ENCODE assay signal across 12 cellular contexts in the genomic region with DNA sequence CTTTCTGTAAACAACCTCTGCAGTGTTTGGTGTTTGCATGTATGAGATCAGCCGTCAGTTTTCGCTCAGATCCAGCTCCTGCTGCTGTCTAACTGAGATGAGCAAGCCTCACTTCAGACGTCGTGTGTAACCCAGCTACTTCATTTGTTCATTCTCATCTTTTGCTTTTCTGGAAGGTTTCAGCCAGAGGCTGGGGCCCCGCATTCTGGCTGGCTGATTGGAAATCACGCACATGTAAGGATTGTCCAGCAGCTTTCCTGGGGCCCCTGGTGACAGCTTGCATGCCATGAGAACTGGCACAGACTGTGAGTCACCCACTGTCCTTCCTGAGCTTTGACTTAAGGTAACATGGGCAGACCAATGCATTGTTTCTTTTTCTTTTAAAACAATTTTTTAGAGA. TPM values are rescaled to one million over a fixed set of nuclear protein-coding genes. Genes with fewer than 3 reads are reported as not detected.
DNase-seq lines count a peak whose midpoint lies in the region; ATAC-seq and TF ChIP-seq lines count a peak whose summit lies in the region.
"Had no signal": no experiment of that assay in that cellular context is flagged by ENCODE, and none has a peak within 500 bp of the region (broad histone marks: within the 10 kb centered on the region; RNA-seq: fewer than 3 reads in every experiment).

No MANE protein-coding gene starts in this region.

- no peaks in the 10 kb centered on the region for H4K20me1 ChIP-seq in OCI-LY7 (ENCODE audit: insufficient read depth, low read length)

- intact Hi-C loops in thyroid gland (cut with DNase I): no loop called here
- intact Hi-C loops in OCI-LY7 (cut with micrococcal nuclease; ENCODE audit: unreplicated experiment): no loop called here

- DNase-seq in activated naive CD4-positive, alpha-beta T cell treated with anti-CD3 and anti-CD28 coated beads, Interleukin-2, amount 10 ng/mL, durations not matched to agents 7 days and 5 days: no peak
- no peak for DNase-seq in activated naive CD4-positive, alpha-beta T cell treated with Interleukin-2 at 50 U/mL for 16 hours
- no peak for DNase-seq in activated T-cell treated with anti-CD3 and anti-CD28 coated beads, Interleukin-2, amount 50 U/mL, for 4 hours
- peak; percentile 62 for DNase-seq in kidney tubule cell (ENCODE audit: low spot score)
- no peak for DNase-seq in thyroid gland
- DNase-seq in stimulated activated CD8-positive, alpha-beta memory T cell treated with anti-CD3 and anti-CD28 coated beads, Interleukin-4, amount 100 ng/mL, for 48 hours: no peak
- DNase-seq in OCI-LY7 (ENCODE audit: low spot score): no peak
- DNase-seq: brain microvascular endothelial cell, EL, NCI-H2171 treated with DMSO at 0.1 percent for 48 hours had no signal

- peaks cover 65% of the 10 kb centered on the region for H3K4me1 Mint-ChIP-seq in activated naive CD4-positive, alpha-beta T cell treated with anti-CD3 and anti-CD28 coated beads, Interleukin-2, amount 10 ng/mL, durations not matched to agents 7 days and 5 days
- peaks cover 53% of the 10 kb centered on the region for H3K4me1 Mint-ChIP-seq in activated T-cell treated with anti-CD3 and anti-CD28 coated beads, Interleukin-2, amount 50 U/mL, for 4 hours (ENCODE audit: low read depth)

- H3K4me3 ChIP-seq in thyroid gland (replicated peaks in 1 of 3): no peak overlapping the region
- H3K4me3 ChIP-seq in OCI-LY7 (ENCODE audit: low read depth, low read length, poor library complexity, severe bottlenecking): no peak overlapping the region

- H3K36me3 ChIP-seq in thyroid gland: no peaks in the 10 kb centered on the region
- no peaks in the 10 kb centered on the region for H3K36me3 ChIP-seq in OCI-LY7 (ENCODE audit: insufficient read depth, low read length)
- H3K36me3 ChIP-seq: brain microvascular endothelial cell had no signal

- no peaks in the 10 kb centered on the region for H3K9me2 ChIP-seq in OCI-LY7 (ENCODE audit: insufficient read depth, low read length)

- no peaks in the 10 kb centered on the region for H3K9me3 Mint-ChIP-seq in activated naive CD4-positive, alpha-beta T cell treated with anti-CD3 and anti-CD28 coated beads, Interleukin-2, amount 10 ng/mL, durations not matched to agents 7 days and 5 days
- no peaks in the 10 kb centered on the region for H3K9me3 Mint-ChIP-seq in activated T-cell treated with anti-CD3 and anti-CD28 coated beads, Interleukin-2, amount 50 U/mL, for 4 hours

- H3K36me3 Mint-ChIP-seq in activated naive CD4-positive, alpha-beta T cell treated with anti-CD3 and anti-CD28 coated beads, Interleukin-2, amount 10 ng/mL, durations not matched to agents 7 days and 5 days: peaks cover 2% of the 10 kb centered on the region
- H3K36me3 Mint-ChIP-seq in activated T-cell treated with anti-CD3 and anti-CD28 coated beads, Interleukin-2, amount 50 U/mL, for 4 hours (ENCODE audit: insufficient read depth): peaks cover 2% of the 10 kb centered on the region

- peak overlapping the region in 2 of 3 donors; percentile 68 to 82 for H3K27ac ChIP-seq in thyroid gland
- H3K27ac ChIP-seq in OCI-LY7 (ENCODE audit: low read depth, low read length, poor library complexity, severe bottlenecking): no peak overlapping the region
- H3K27ac ChIP-seq: brain microvascular endothelial cell had no signal

- POLR2A ChIA-PET in OCI-LY7 (lab: Charles Lee): no interaction called here

- peaks cover 4% of the 10 kb centered on the region for H3K27me3 Mint-ChIP-seq in activated naive CD4-positive, alpha-beta T cell treated with anti-CD3 and anti-CD28 coated beads, Interleukin-2, amount 10 ng/mL, durations not matched to agents 7 days and 5 days
- no peaks in the 10 kb centered on the region for H3K27me3 Mint-ChIP-seq in activated T-cell treated with anti-CD3 and anti-CD28 coated beads, Interleukin-2, amount 50 U/mL, for 4 hours (ENCODE audit: low read depth)

- H3K27me3 ChIP-seq in thyroid gland: no peaks in the 10 kb centered on the region
- H3K27me3 ChIP-seq: brain microvascular endothelial cell had no signal

- H3K4me1 ChIP-seq in thyroid gland: peaks cover 27 to 56% of the 10 kb centered on the region in 2 donors
- H3K4me1 ChIP-seq in OCI-LY7 (ENCODE audit: insufficient read depth, low read length, poor library complexity, severe bottlenecking): no peaks in the 10 kb centered on the region

- H2AFZ ChIP-seq in OCI-LY7 (ENCODE audit: low read length): no peak overlapping the region

- H3K9me3 ChIP-seq in thyroid gland (no peaks in the 10 kb centered on the region), OCI-LY7 (ENCODE audit: low read length) (no peaks in the 10 kb centered on the region)

- peak overlapping the region; percentile 82 for H3K27ac Mint-ChIP-seq in activated naive CD4-positive, alpha-beta T cell treated with anti-CD3 and anti-CD28 coated beads, Interleukin-2, amount 10 ng/mL, durations not matched to agents 7 days and 5 days

- no peak overlapping the region for H3K4me2 ChIP-seq in OCI-LY7 (ENCODE audit: low read length)

- no peaks in the 10 kb centered on the region for H3K79me2 ChIP-seq in OCI-LY7 (ENCODE audit: insufficient read depth, low read depth, low read length)

- no peak overlapping the region for H3K4me3 Mint-ChIP-seq in activated naive CD4-positive, alpha-beta T cell treated with anti-CD3 and anti-CD28 coated beads, Interleukin-2, amount 10 ng/mL, durations not matched to agents 7 days and 5 days
- peak overlapping the region; percentile 76 for H3K4me3 Mint-ChIP-seq in activated T-cell treated with anti-CD3 and anti-CD28 coated beads, Interleukin-2, amount 50 U/mL, for 4 hours

- no peak for TF ChIP-seq CTCF in thyroid gland (IDR thresholded peaks at IDR 0.05)
- no peak for TF ChIP-seq CTCF in OCI-LY7 (conservative IDR thresholded peaks at IDR 0.05; ENCODE audit: low read length)

- no peak for TF ChIP-seq POLR2A in thyroid gland (IDR thresholded peaks at IDR 0.05)

- CTCF ChIA-PET in activated naive CD4-positive, alpha-beta T cell treated with anti-CD3 and anti-CD28 coated beads, Interleukin-2, amount 10 ng/mL, durations not matched to agents 7 days and 5 days (lab: Charles Lee): interaction anchor here (0.8 to 2.0 kb wide), 3 partner anchors 17 to 51 kb away, joined by 3 to 7 read pairs (median 5); no protein-coding TSS in a partner anchor
- CTCF ChIA-PET in OCI-LY7 (lab: Charles Lee; ENCODE audit: unreplicated experiment): no interaction called here

- WGBS in thyroid gland, 2 donors: 86% methylated on average over 6 of the region's 6 CpGs

- no TSS peak for BruUV-seq in OCI-LY7 (replicated peaks; lab: Mats Ljungman, UMichigan)

- no peak for ATAC-seq in activated T-cell treated with anti-CD3 and anti-CD28 coated beads, Interleukin-2, amount 50 U/mL, for 4 hours
- ATAC-seq in HG03439 (IDR thresholded peaks at IDR 0.05; ENCODE audit: unreplicated experiment): no peak

RNA-seq across cellular contexts. Expression of gene LDLRAD4, which starts 49.0 kb away (rescaled TPM):
- 10 to 100 TPM; 17.5 to 20.4 (median 18.3) TPM for total RNA-seq in activated T-cell treated with anti-CD3 and anti-CD28 coated beads, Interleukin-2, amount 50 U/mL, for 4 hours
- total RNA-seq in thyroid gland: 10 to 100 TPM; 23.7 to 35.7 (median 29.7) TPM
- 43.8 and 45.8 TPM in 2 replicates for total RNA-seq in OCI-LY7 (2014; rRNA removed; shearing (Covaris generic))
- 26.2 and 31.6 TPM in 2 replicates for total RNA-seq in OCI-LY7 (2022)
- total RNA-seq: LHCN-M2 had no signal
